In the genomic region with DNA sequence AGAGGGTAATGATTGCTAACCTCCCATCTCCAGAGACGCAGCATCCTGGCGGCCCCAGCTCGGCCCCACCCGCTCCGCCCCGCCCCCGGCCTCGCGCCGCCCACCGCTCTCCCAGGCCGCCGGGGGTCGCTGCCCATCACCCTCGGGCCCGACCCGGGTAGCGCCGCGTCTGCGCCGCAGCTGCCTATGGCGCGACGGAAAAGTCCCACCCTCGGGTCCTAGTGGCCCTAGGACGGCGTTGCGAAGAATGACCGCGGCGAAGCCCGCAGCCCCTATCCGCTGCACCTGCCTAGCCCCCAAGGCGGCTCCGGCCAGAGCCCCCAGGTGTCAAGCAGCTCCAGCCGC, we compare ENCODE assay signal across 8 cellular contexts. TPM values are rescaled to one million over a fixed set of nuclear protein-coding genes. Genes with fewer than 3 reads are reported as not detected.
DNase-seq lines count a peak whose midpoint lies in the region; ATAC-seq and TF ChIP-seq lines count a peak whose summit lies in the region.

No MANE protein-coding gene starts in this region.

- peak overlapping the region; percentile 29 for H2AK5ac ChIP-seq in neuronal stem cell (ENCODE audit: low read depth, low read length)

- H3K14ac ChIP-seq in neuronal stem cell (ENCODE audit: low read length), result peak overlapping the region; percentile 98

- H3K9me3 ChIP-seq in OCI-LY3 (ENCODE audit: insufficient read depth, low read length) (no peaks in the 10 kb centered on the region), neuronal stem cell (replicated peaks in 1 of 2; ENCODE audit: control insufficient read depth in 2 of 2, insufficient read depth in 1 of 2, low read depth in 1 of 2, low read length in 2 of 2) (peaks cover 0 to 4% of the 10 kb centered on the region in 2 donors), thymus (ENCODE audit: control insufficient read depth) (no peaks in the 10 kb centered on the region)

- peaks cover 94% of the 10 kb centered on the region for H3K79me2 ChIP-seq in OCI-LY3 (ENCODE audit: low read length)

- H3K4me2 ChIP-seq in OCI-LY3 (ENCODE audit: low read length) (peak overlapping the region; percentile 86), neuronal stem cell (ENCODE audit: insufficient read depth, low read length, poor library complexity, severe bottlenecking) (peak overlapping the region; percentile 35)

- ATAC-seq in GM19328 (IDR thresholded peaks at IDR 0.05; ENCODE audit: unreplicated experiment) (peak; percentile 32), HG03442 (IDR thresholded peaks at IDR 0.05; ENCODE audit: unreplicated experiment) (peak; percentile 47)

- H3K36me3 ChIP-seq in OCI-LY3 (replicated peaks; ENCODE audit: low read depth, low read length), result peaks cover 47% of the 10 kb centered on the region
- H3K36me3 ChIP-seq in neuronal stem cell (replicated peaks in 1 of 2; ENCODE audit: control insufficient read depth in 2 of 2, insufficient read depth in 2 of 2, low read length in 2 of 2), result peaks cover 27 to 74% of the 10 kb centered on the region in 2 donors
- peaks cover 29% of the 10 kb centered on the region for H3K36me3 ChIP-seq in thymus (ENCODE audit: control insufficient read depth, insufficient read depth)

- H3K18ac ChIP-seq in neuronal stem cell (ENCODE audit: low read length), result peak overlapping the region; percentile 100

- peak overlapping the region; percentile 92 for H3K4me3 ChIP-seq in OCI-LY3 (ENCODE audit: low read length)
- peak overlapping the region; percentile 87 for H3K4me3 ChIP-seq in fibroblast of the aortic adventitia (ENCODE audit: low read depth, low read length)
- H3K4me3 ChIP-seq in neuronal stem cell (ENCODE audit: low read length in 2 of 2), result peak overlapping the region; percentile 60 to 86
- peak overlapping the region; percentile 89 for H3K4me3 ChIP-seq in thymus (ENCODE audit: low read length)

- peaks cover 16% of the 10 kb centered on the region for H3K4me1 ChIP-seq in OCI-LY3 (ENCODE audit: low read length)
- H3K4me1 ChIP-seq in neuronal stem cell (ENCODE audit: control insufficient read depth in 2 of 2, insufficient read depth in 1 of 2, low read depth in 1 of 2, low read length in 2 of 2), result peaks cover 0 to 8% of the 10 kb centered on the region in 2 donors
- peaks cover 7% of the 10 kb centered on the region for H3K4me1 ChIP-seq in thymus (ENCODE audit: control insufficient read depth, insufficient read depth, low read length)

- H3K27me3 ChIP-seq in OCI-LY3 (ENCODE audit: low read depth, low read length) (no peaks in the 10 kb centered on the region), neuronal stem cell (ENCODE audit: control insufficient read depth in 3 of 3, insufficient read depth in 3 of 3, low read depth in 1 of 3, low read length in 3 of 3) (no peaks in the 10 kb centered on the region), thymus (ENCODE audit: control insufficient read depth, insufficient read depth) (no peaks in the 10 kb centered on the region)

- H4K91ac ChIP-seq in neuronal stem cell (ENCODE audit: low read depth, low read length, poor library complexity), result no peak overlapping the region

- H3K4ac ChIP-seq in neuronal stem cell (ENCODE audit: low read length), result peak overlapping the region; percentile 93

- TF ChIP-seq CTCF in OCI-LY3 (IDR thresholded peaks at IDR 0.05; ENCODE audit: low read depth, low read length) (peak; percentile 43), fibroblast of the aortic adventitia (IDR thresholded peaks at IDR 0.05; ENCODE audit: insufficient read depth, low read length) (no peak)

- peaks cover 3% of the 10 kb centered on the region for H3K79me1 ChIP-seq in neuronal stem cell (ENCODE audit: low read depth, low read length)

- DNase-seq in COLO668 (lab: John Stamatoyannopoulos, UW; ENCODE audit: unreplicated experiment) (peak; percentile 83), fibroblast of the aortic adventitia (ENCODE audit: low read depth) (peak; percentile 52), neuronal stem cell (ENCODE audit: low spot score) (peak; percentile 73)
- DNase-seq in activated T-helper 1 cell treated with anti-CD3 and anti-CD28 coated beads, Interleukin-2, amount 50 U/mL, for 16 hours (ENCODE audit: low read depth in 1 of 2, low spot score in 1 of 2), result peak; percentile 20 to 65

- H3K27ac ChIP-seq in OCI-LY3 (ENCODE audit: low read length) (peak overlapping the region; percentile 84), neuronal stem cell (replicated peaks; ENCODE audit: low read length) (peak overlapping the region; percentile 93), thymus (ENCODE audit: low read depth) (peak overlapping the region; percentile 93)

- no peak overlapping the region for H2BK120ac ChIP-seq in neuronal stem cell (ENCODE audit: low read depth, low read length)

- H4K8ac ChIP-seq in neuronal stem cell (ENCODE audit: low read depth, low read length), result no peak overlapping the region

- H2BK12ac ChIP-seq in neuronal stem cell (ENCODE audit: low read length), result no peak overlapping the region

- 0 out of 2 replicates have a peak, but pooled peaks cover 6% of the 10 kb centered on the region for H4K20me1 ChIP-seq in OCI-LY3 (ENCODE audit: insufficient read depth, low read length)

- peak overlapping the region; percentile 82 for H2BK15ac ChIP-seq in neuronal stem cell (ENCODE audit: low read length)

- H2AFZ ChIP-seq in OCI-LY3 (ENCODE audit: low read depth, low read length) (no peak overlapping the region; the same call in 1 of the 2 replicates), neuronal stem cell (ENCODE audit: low read length) (peak overlapping the region; percentile 95)

- H3K9ac ChIP-seq in OCI-LY3 (ENCODE audit: low read length) (peak overlapping the region; percentile 89), neuronal stem cell (ENCODE audit: low read depth, low read length, poor library complexity) (peak overlapping the region; percentile 96)

- peak overlapping the region; percentile 98 for H2BK5ac ChIP-seq in neuronal stem cell (ENCODE audit: low read length)

- no CpG with 5 or more reads among the region's 37 CpGs for WGBS in neuronal stem cell (ENCODE audit: extremely low coverage in 2 of 2, insufficient read length in 2 of 2, insufficient replicate concordance in 1 of 2), 2 donors
- under 1% methylated on average over 37 of the region's 37 CpGs for WGBS in thymus

- peak overlapping the region; percentile 89 for H3K23ac ChIP-seq in neuronal stem cell (ENCODE audit: low read depth, low read length, poor library complexity)

RNA-seq across cellular contexts. Expression of gene CPSF7, which starts 0.5 kb away (rescaled TPM):
- total RNA-seq in fibroblast of the aortic adventitia (ENCODE audit: low replicate concordance), result 26.6 and 33.8 TPM in 2 replicates
- polyA plus RNA-seq in neuronal stem cell (2013, experiment 1 of 2), result 126 TPM
- polyA plus RNA-seq in neuronal stem cell (2013, experiment 2 of 2), result 123 TPM
- polyA plus RNA-seq in thymus, result 76.3 TPM

RNA-seq across cellular contexts. Expression of gene SDHAF2, which starts 0.6 kb away (rescaled TPM):
- 51.5 and 67.4 TPM in 2 replicates for total RNA-seq in fibroblast of the aortic adventitia (ENCODE audit: low replicate concordance)
- 16.8 TPM for polyA plus RNA-seq in neuronal stem cell (2013, experiment 1 of 2)
- 16.3 TPM for polyA plus RNA-seq in neuronal stem cell (2013, experiment 2 of 2)
- polyA plus RNA-seq in thymus, result 59.9 TPM

RNA-seq across cellular contexts. Expression of gene TMEM216, which starts 36.9 kb away (rescaled TPM):
- total RNA-seq in fibroblast of the aortic adventitia (ENCODE audit: low replicate concordance), result 12.2 and 19.9 TPM in 2 replicates
- polyA plus RNA-seq in neuronal stem cell (2013, experiment 1 of 2), result 36.8 TPM
- 36.7 TPM for polyA plus RNA-seq in neuronal stem cell (2013, experiment 2 of 2)
- polyA plus RNA-seq in thymus, result 21.5 TPM

Comparison
In these comparisons a context has a peak if more than half of its experiments do, and no peak if none do; other contexts are left out.
1. Peak in every context shown above with its lines: DNase-seq, ATAC-seq, H3K4me3 ChIP-seq and H3K27ac ChIP-seq.